Comparison of ENCODE assay signal across 1 cellular context in genomic region chr6:30378290-30378937, GRCh38.
TF ChIP-seq lines count a peak whose summit lies in the region.

No MANE protein-coding gene starts in this region.

TF ChIP-seq in H1, 55 proteins besides CTCF, POLR2A, EP300 and RAD21:
- no peak for TF ChIP-seq ATF3 (IDR thresholded peaks at IDR 0.05; ENCODE audit: insufficient read depth, low read depth, low read length)
- TF ChIP-seq, protein P1, sequence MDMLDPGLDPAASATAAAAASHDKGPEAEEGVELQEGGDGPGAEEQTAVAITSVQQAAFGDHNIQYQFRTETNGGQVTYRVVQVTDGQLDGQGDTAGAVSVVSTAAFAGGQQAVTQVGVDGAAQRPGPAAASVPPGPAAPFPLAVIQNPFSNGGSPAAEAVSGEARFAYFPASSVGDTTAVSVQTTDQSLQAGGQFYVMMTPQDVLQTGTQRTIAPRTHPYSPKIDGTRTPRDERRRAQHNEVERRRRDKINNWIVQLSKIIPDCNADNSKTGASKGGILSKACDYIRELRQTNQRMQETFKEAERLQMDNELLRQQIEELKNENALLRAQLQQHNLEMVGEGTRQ (IDR thresholded peaks at IDR 0.05; ENCODE audit: low read length), result no peak
- TF ChIP-seq SIRT6 (IDR thresholded peaks at IDR 0.05; ENCODE audit: low read length), result no peak
